In the genomic region with DNA sequence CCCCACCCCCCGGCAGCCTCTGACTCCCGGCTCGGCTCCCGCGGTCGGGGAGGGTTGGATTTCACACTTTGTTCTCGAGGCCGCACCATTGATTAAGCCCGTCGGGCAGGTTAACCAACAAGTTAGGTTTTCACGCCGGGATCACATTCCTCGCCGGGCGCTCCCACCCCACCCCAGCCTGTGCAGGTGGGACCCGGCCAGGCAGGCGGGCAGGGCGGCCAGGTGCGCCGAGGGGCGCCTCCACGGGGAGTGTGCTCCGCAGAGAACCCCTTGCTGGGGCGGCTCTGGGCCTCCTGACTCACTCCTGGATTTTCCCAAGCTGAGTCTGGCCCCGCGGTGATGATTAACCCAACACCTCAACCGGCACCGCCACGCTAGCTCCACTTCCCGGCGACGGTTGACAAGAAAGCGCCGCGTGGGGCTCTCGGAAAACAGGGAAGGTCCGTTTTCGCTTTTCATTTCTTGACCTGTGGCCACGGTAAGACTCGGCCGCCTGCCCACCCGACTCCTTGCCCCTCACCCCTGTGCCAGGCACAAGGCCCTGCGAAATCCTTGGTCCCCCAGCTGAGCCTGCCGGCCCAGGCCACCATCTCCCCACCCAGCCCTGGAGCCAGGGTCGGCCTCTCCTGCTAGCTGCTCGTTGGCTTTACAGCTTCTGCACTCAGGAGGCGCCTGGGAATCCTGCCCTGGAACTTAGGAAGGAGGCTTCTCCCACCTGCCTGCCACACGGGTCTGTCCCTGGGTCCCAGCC, we compare ENCODE assay signal across 14 cellular contexts. TPM values are rescaled to one million over a fixed set of nuclear protein-coding genes. Genes with fewer than 3 reads are reported as not detected.
DNase-seq lines count a peak whose midpoint lies in the region; ATAC-seq and TF ChIP-seq lines count a peak whose summit lies in the region.
"Had no signal": no experiment of that assay in that cellular context is flagged by ENCODE, and none has a peak within 500 bp of the region (broad histone marks: within the 10 kb centered on the region; RNA-seq: fewer than 3 reads in every experiment).

No MANE protein-coding gene starts in this region.

- 46% methylated on average over 46 of the region's 48 CpGs; no CpG with 5 or more reads in 1 of the 2 donors for WGBS in transverse colon (ENCODE audit: low coverage in 1 of 2), 2 donors

- H3K4me1 ChIP-seq in transverse colon, result peaks cover 0 to 47% (median 22%) of the 10 kb centered on the region in 4 donors
- H3K4me1 ChIP-seq: SJSA1 had no signal

- in situ Hi-C loops in transverse colon (cut with MboI; ENCODE audit: low pct_ligation_motif_present in 1 of 4, low pct_unique_long_range_greater_than_20kb in 1 of 4, low sequenced_read_pairs in 3 of 4), result no loop called here

- peaks cover 16% of the 10 kb centered on the region for H3K27me3 ChIP-seq in transverse colon

- H3K4me1 Mint-ChIP-seq in WTC11, result peaks cover 11% of the 10 kb centered on the region
- peaks cover under 1% of the 10 kb centered on the region for H3K4me1 Mint-ChIP-seq in activated CD4-positive, alpha-beta T cell treated with anti-CD3 and anti-CD28 coated beads, Interleukin-2, amount 10 ng/mL, durations not matched to agents 24 days and 14 days
- H3K4me1 Mint-ChIP-seq: activated T-helper 17 cell treated with anti-CD3 and anti-CD28 coated beads, Interleukin-2, amount 50 U/mL, for 72 hours had no signal

- no peak for TF ChIP-seq EP300 in transverse colon (IDR thresholded peaks at IDR 0.05; ENCODE audit: low read depth)

- H3K36me3 ChIP-seq in transverse colon, result no peaks in the 10 kb centered on the region
- H3K36me3 ChIP-seq: gastrocnemius medialis, SJSA1 had no signal

- H3K36me3 Mint-ChIP-seq in WTC11, result no peaks in the 10 kb centered on the region
- no peaks in the 10 kb centered on the region for H3K36me3 Mint-ChIP-seq in activated CD4-positive, alpha-beta T cell treated with anti-CD3 and anti-CD28 coated beads, Interleukin-2, amount 10 ng/mL, durations not matched to agents 24 days and 14 days (ENCODE audit: low read depth)

- TF ChIP-seq CTCF in WTC11 (IDR thresholded peaks at IDR 0.05), result no peak
- no peak for TF ChIP-seq CTCF in transverse colon (IDR thresholded peaks at IDR 0.05)

- peak; percentile 76 for TF ChIP-seq POLR2A in transverse colon (IDR thresholded peaks at IDR 0.05)

- H3K9me3 ChIP-seq in transverse colon, result no peaks in the 10 kb centered on the region
- H3K9me3 ChIP-seq: gastrocnemius medialis, SJSA1 had no signal

- H3K27ac Mint-ChIP-seq in WTC11, result no peak overlapping the region
- H3K27ac Mint-ChIP-seq in activated CD4-positive, alpha-beta T cell treated with anti-CD3 and anti-CD28 coated beads, Interleukin-2, amount 10 ng/mL, durations not matched to agents 24 days and 14 days, result no peak overlapping the region
- H3K27ac Mint-ChIP-seq: activated T-helper 17 cell treated with anti-CD3 and anti-CD28 coated beads, Interleukin-2, amount 50 U/mL, for 72 hours had no signal

- peak; percentile 10 for DNase-seq in NCI-H2029 (lab: John Stamatoyannopoulos, UW)
- no peak for DNase-seq in NCI-H2029 treated with DMSO at 0.1 percent for 48 hours (lab: John Stamatoyannopoulos, UW)
- peak; percentile 61 for DNase-seq in WTC11 (ENCODE audit: low spot score)
- DNase-seq in left kidney (ENCODE audit: low read depth, low spot score), result peak; percentile 89
- DNase-seq in transverse colon, result peak; percentile 67
- DNase-seq in activated CD4-positive, alpha-beta T cell treated with anti-CD3 and anti-CD28 coated beads, Interleukin-2, amount 10 ng/mL, durations not matched to agents 24 days and 14 days, result no peak
- no peak for DNase-seq in NCI-H1436 treated with DMSO at 0.1 percent for 48 hours (lab: John Stamatoyannopoulos, UW)
- DNase-seq: activated CD4-positive, alpha-beta T cell treated with anti-CD3 and anti-CD28 coated beads for 1 hour; cerebellar nuclear complex; gastrocnemius medialis; NCI-H446 had no signal

- ATAC-seq in WTC11 (peak; percentile 31), GM19463 (IDR thresholded peaks at IDR 0.05; ENCODE audit: unreplicated experiment) (no peak)
- ATAC-seq: activated T-helper 17 cell treated with anti-CD3 and anti-CD28 coated beads, Interleukin-2, amount 50 U/mL, for 72 hours had no signal

- H3K4me3 ChIP-seq in transverse colon, result peak overlapping the region; percentile 4 to 63 (median 50)
- H3K4me3 ChIP-seq: gastrocnemius medialis, SJSA1 had no signal

- no peak overlapping the region for H3K4me3 Mint-ChIP-seq in WTC11
- H3K4me3 Mint-ChIP-seq in activated CD4-positive, alpha-beta T cell treated with anti-CD3 and anti-CD28 coated beads, Interleukin-2, amount 10 ng/mL, durations not matched to agents 24 days and 14 days, result no peak overlapping the region
- H3K4me3 Mint-ChIP-seq: activated T-helper 17 cell treated with anti-CD3 and anti-CD28 coated beads, Interleukin-2, amount 50 U/mL, for 72 hours had no signal

- H3K27ac ChIP-seq in transverse colon, result peak overlapping the region; percentile 96 to 98 (median 97)
- H3K27ac ChIP-seq: SJSA1 had no signal

- POLR2A ChIA-PET in WTC11 (lab: Charles Lee), result interaction anchor here (0.9 to 1.1 kb wide), 2 partner anchors 9 to 43 kb away, joined by 3 to 4 read pairs; partner anchors contain the start of gene TTLL10

- intact Hi-C loops in transverse colon (cut with DNase I; ENCODE audit: low total_unique reads), result no loop called here
- intact Hi-C loops in activated CD4-positive, alpha-beta T cell treated with anti-CD3 and anti-CD28 coated beads, Interleukin-2, amount 10 ng/mL, durations not matched to agents 24 days and 14 days (cut with micrococcal nuclease), result no loop called here

- CTCF ChIA-PET in WTC11 (lab: Charles Lee), result interaction anchor here (0.6 to 2.0 kb wide), 8 partner anchors 9 to 151 kb away, joined by 3 to 8 read pairs (median 3); partner anchors contain the start of genes ISG15, SDF4, TNFRSF18 and TTLL10

- H3K27me3 Mint-ChIP-seq in WTC11 (ENCODE audit: low read depth), result peaks cover 7% of the 10 kb centered on the region
- no peaks in the 10 kb centered on the region for H3K27me3 Mint-ChIP-seq in activated CD4-positive, alpha-beta T cell treated with anti-CD3 and anti-CD28 coated beads, Interleukin-2, amount 10 ng/mL, durations not matched to agents 24 days and 14 days
- H3K27me3 Mint-ChIP-seq: activated T-helper 17 cell treated with anti-CD3 and anti-CD28 coated beads, Interleukin-2, amount 50 U/mL, for 72 hours had no signal

- H3K9me3 Mint-ChIP-seq in WTC11, result no peaks in the 10 kb centered on the region
- H3K9me3 Mint-ChIP-seq in activated CD4-positive, alpha-beta T cell treated with anti-CD3 and anti-CD28 coated beads, Interleukin-2, amount 10 ng/mL, durations not matched to agents 24 days and 14 days, result no peaks in the 10 kb centered on the region
- H3K9me3 Mint-ChIP-seq: activated T-helper 17 cell treated with anti-CD3 and anti-CD28 coated beads, Interleukin-2, amount 50 U/mL, for 72 hours had no signal

TF ChIP-seq in WTC11, 78 proteins besides CTCF, POLR2A, EP300 and RAD21 (continues in another document):
- TF ChIP-seq ERG (CRISPR knock-in tag; IDR thresholded peaks at IDR 0.05), result no peak
- TF ChIP-seq NFE2L1 (CRISPR knock-in tag; IDR thresholded peaks at IDR 0.05), result 0 out of 2 replicates have a peak, but pooled peaks have one; percentile 17
- TF ChIP-seq ZNF423 (CRISPR knock-in tag; IDR thresholded peaks at IDR 0.05), result peak; percentile 75
- TF ChIP-seq ZBTB43 (CRISPR knock-in tag; IDR thresholded peaks at IDR 0.05), result 0 out of 2 replicates have a peak, but pooled peaks have one; percentile 37

RNA-seq across cellular contexts. Expression of gene TTLL10, which starts 8.8 kb away (rescaled TPM):
- total RNA-seq in WTC11 (2021) (0.78 to 1.1 TPM (median 1.1 TPM) in 3 replicates), transverse colon (under 1 TPM in 2 of 4 donors, not detected in 2; 0.40 to 0.48 TPM)
- total RNA-seq in activated CD4-positive, alpha-beta T cell treated with anti-CD3 and anti-CD28 coated beads, Interleukin-2, amount 10 ng/mL, durations not matched to agents 24 days and 14 days, result not detected in 2 replicates
- total RNA-seq: SJSA1 had no signal

RNA-seq across cellular contexts. Expression of gene TNFRSF18, which starts 41.5 kb away (rescaled TPM):
- total RNA-seq in WTC11 (2021), result 0.83 to 1.2 TPM (median 1.1 TPM) in 3 replicates
- total RNA-seq in transverse colon, result 1 to 10 TPM in 2 of 4 donors, not detected in 2; 3.3 to 7.9 TPM
- total RNA-seq in activated CD4-positive, alpha-beta T cell treated with anti-CD3 and anti-CD28 coated beads, Interleukin-2, amount 10 ng/mL, durations not matched to agents 24 days and 14 days, result 250 and 254 TPM in 2 replicates
- total RNA-seq: gastrocnemius medialis, SJSA1 had no signal

RNA-seq across cellular contexts. Expression of gene C1orf159, which starts 49.0 kb away (rescaled TPM):
- total RNA-seq in WTC11 (2021), result 13.9 to 17.8 TPM (median 14.0 TPM) in 3 replicates
- total RNA-seq in transverse colon, result 100 to 1,000 TPM in 1 of 4 donors, 10 to 100 TPM in 3; 23.6 to 108 (median 47.3) TPM
- 24.5 and 28.0 TPM in 2 replicates for total RNA-seq in activated CD4-positive, alpha-beta T cell treated with anti-CD3 and anti-CD28 coated beads, Interleukin-2, amount 10 ng/mL, durations not matched to agents 24 days and 14 days

RNA-seq across cellular contexts. Expression of gene TNFRSF4, which starts 49.1 kb away (rescaled TPM):
- total RNA-seq in WTC11 (2021) (0.18 to 0.33 TPM in 2 of 3 replicates, not detected in the other), transverse colon (1 to 10 TPM in 1 of 4 donors, under 1 TPM in 1, not detected in 2; 0.55 to 4.8 TPM)
- 692 and 702 TPM in 2 replicates for total RNA-seq in activated CD4-positive, alpha-beta T cell treated with anti-CD3 and anti-CD28 coated beads, Interleukin-2, amount 10 ng/mL, durations not matched to agents 24 days and 14 days
- total RNA-seq: SJSA1 had no signal

Comparison
In these comparisons a context has a peak if more than half of its experiments do, and no peak if none do; other contexts are left out.
1. DNase-seq: peak in NCI-H2029 (single experiment), WTC11 (single experiment), left kidney (single experiment) and transverse colon (single experiment); none in NCI-H2029 treated with DMSO at 0.1 percent for 48 hours (single experiment), activated CD4-positive, alpha-beta T cell treated with anti-CD3 and anti-CD28 coated beads, Interleukin-2, amount 10 ng/mL, durations not matched to agents 24 days and 14 days (single experiment) and NCI-H1436 treated with DMSO at 0.1 percent for 48 hours (single experiment).
2. RNA of gene TNFRSF18, which starts 41.5 kb away (total RNA-seq): 250 to 254 TPM in activated CD4-positive, alpha-beta T cell treated with anti-CD3 and anti-CD28 coated beads, Interleukin-2, amount 10 ng/mL, durations not matched to agents 24 days and 14 days; 3.3 to 7.9 TPM in transverse colon and 0.83 to 1.2 TPM in WTC11; every median in the first group is over 10 times any median in the second.